Comparison of ENCODE assay signal across 8 cellular contexts in the genomic region with DNA sequence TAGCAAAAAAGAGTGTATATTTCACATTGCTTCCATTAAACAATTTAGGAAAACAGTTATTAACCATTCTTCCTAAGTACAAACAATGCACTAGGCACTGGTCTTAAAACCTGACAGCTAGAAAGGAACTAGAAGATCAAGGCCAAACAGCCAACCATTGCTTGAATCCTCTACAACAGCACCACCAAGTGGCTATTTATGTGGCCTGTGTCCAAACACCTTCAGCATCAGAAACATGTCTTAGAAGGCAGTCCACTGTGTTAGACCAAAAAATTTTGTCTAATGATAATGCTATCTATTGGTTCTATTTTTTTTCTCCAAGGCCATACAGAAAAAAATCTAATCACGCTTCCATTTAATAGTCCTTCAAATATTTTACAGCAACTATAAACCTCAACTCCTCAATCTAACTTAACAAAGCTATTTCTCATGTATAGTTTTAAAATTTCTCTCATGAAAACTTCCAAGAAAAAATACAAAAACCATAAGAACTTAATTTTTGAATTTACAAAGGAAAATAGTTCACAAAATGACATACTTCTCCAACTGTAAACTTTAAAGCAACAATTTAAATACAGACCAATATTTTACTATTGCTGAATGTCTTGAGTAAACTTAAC. TPM values are rescaled to one million over a fixed set of nuclear protein-coding genes. Genes with fewer than 3 reads are reported as not detected.
A peak's percentile ranks its signal among the peaks of the same experiment; 100 is the strongest.
DNase-seq lines count a peak whose midpoint lies in the region; ATAC-seq and TF ChIP-seq lines count a peak whose summit lies in the region.

No MANE protein-coding gene starts in this region.

- no peak for TF ChIP-seq POLR2A in upper lobe of left lung (IDR thresholded peaks at IDR 0.05)

- no peaks in the 10 kb centered on the region for H3K27me3 ChIP-seq in BJ (ENCODE audit: control insufficient read depth, insufficient read depth, low read length)
- no peaks in the 10 kb centered on the region for H3K27me3 ChIP-seq in upper lobe of left lung

- no peak for TF ChIP-seq EP300 in upper lobe of left lung (IDR thresholded peaks at IDR 0.05)

- no peaks in the 10 kb centered on the region; the same call in none of the 2 replicates for H3K36me3 ChIP-seq in BJ (ENCODE audit: control insufficient read depth, insufficient read depth, low read length)
- peaks cover 0 to 65% (median 3%) of the 10 kb centered on the region in 4 donors for H3K36me3 ChIP-seq in upper lobe of left lung

- H3K4me3 ChIP-seq in BJ (ENCODE audit: low read depth, low read length) (no peak overlapping the region), upper lobe of left lung (no peak overlapping the region)

- POLR2A ChIA-PET in BJ (lab: Charles Lee) = no interaction called here

- H3K4me1 ChIP-seq in upper lobe of left lung = no peaks in the 10 kb centered on the region

- WGBS in upper lobe of left lung, 2 donors = 97 to 98% methylated on average over 1 of the region's 1 CpG

- ATAC-seq in GM18498 (IDR thresholded peaks at IDR 0.05; ENCODE audit: unreplicated experiment) (peak; percentile 81), HG02884 (IDR thresholded peaks at IDR 0.05; ENCODE audit: unreplicated experiment) (peak; percentile 81), upper lobe of left lung (ENCODE audit: low FRiP score in 2 of 2) (no peak)

- H3K27ac ChIP-seq in upper lobe of left lung = no peak overlapping the region

- CTCF ChIA-PET in BJ (lab: Yijun Ruan, JAX) = interaction anchor here (0.5 to 1.2 kb wide), 4 partner anchors 115 to 180 kb away, joined by 3 to 4 read pairs (median 3); no protein-coding TSS in a partner anchor

- DNase-seq in BJ (ENCODE audit: low read depth) (no peak), NCI-H146 (lab: John Stamatoyannopoulos, UW) (peak; percentile 76), UCSD-AML1 (lab: John Stamatoyannopoulos, UW; ENCODE audit: unreplicated experiment) (peak; percentile 6), iPS DF 4.7 (ENCODE audit: extremely low read depth, low spot score) (peak; percentile 76), upper lobe of left lung (no peak)
- no peak for DNase-seq in central memory CD4-positive, alpha-beta T cell

- H3K9me3 ChIP-seq in upper lobe of left lung = no peaks in the 10 kb centered on the region

- peak; percentile 41 for TF ChIP-seq CTCF in BJ (IDR thresholded peaks at IDR 0.05; ENCODE audit: insufficient read depth, low read depth, low read length)
- peak in 3 of 6 experiments; percentile 24 to 42 (median 36) for TF ChIP-seq CTCF in upper lobe of left lung (IDR thresholded peaks at IDR 0.05)

RNA-seq across cellular contexts. Expression of a gene that starts 36.1 kb away (rescaled TPM):
- polyA plus RNA-seq in BJ (2011; rRNA removed) = 5.2 and 9.8 TPM in 2 replicates
- polyA minus RNA-seq in BJ (2011; rRNA and poly(A)+ RNA removed) = 1.6 and 2.4 TPM in 2 replicates
- 10 to 100 TPM in 4 of 6 donors, 1 to 10 TPM in 2; 9.4 to 16.8 (median 14.2) TPM for total RNA-seq in upper lobe of left lung

Comparison
In these comparisons a context has a peak if more than half of its experiments do, and no peak if none do; other contexts are left out.
1. DNase-seq: peak in NCI-H146 (single experiment), UCSD-AML1 (single experiment) and iPS DF 4.7 (single experiment); none in BJ (single experiment), central memory CD4-positive, alpha-beta T cell (single experiment) and upper lobe of left lung (0 of 2).
2. ATAC-seq: peak in GM18498 (single experiment) and HG02884 (single experiment); none in upper lobe of left lung (0 of 2).